8 cellular contexts compared by ENCODE assay signal in genomic region chr19:5987077-5987818, GRCh38. TPM values are rescaled to one million over a fixed set of nuclear protein-coding genes. Genes with fewer than 3 reads are reported as not detected.
A peak's percentile ranks its signal among the peaks of the same experiment; 100 is the strongest.
DNase-seq lines count a peak whose midpoint lies in the region; ATAC-seq, FAIRE-seq and TF ChIP-seq lines count a peak whose summit lies in the region.

No MANE protein-coding gene starts in this region.

- TF ChIP-seq POLR2A in HepG2 (IDR thresholded peaks at IDR 0.05; ENCODE audit: insufficient read depth in 1 of 2, low read depth in 2 of 2, low read length in 2 of 2): no peak

- POLR2A ChIA-PET in activated CD4-positive, alpha-beta T cell treated with anti-CD3 and anti-CD28 coated beads for 36 hours (lab: Charles Lee): no interaction called here
- POLR2A ChIA-PET in HepG2 (lab: Yijun Ruan, JAX): interaction anchor here (0.9 to 1.4 kb wide), 4 partner anchors 12 to 35 kb away, joined by 3 to 5 read pairs (median 4); no protein-coding TSS in a partner anchor

- no peaks in the 10 kb centered on the region for H3K9me3 ChIP-seq in colonic mucosa
- no peaks in the 10 kb centered on the region for H3K9me3 ChIP-seq in HepG2 (ENCODE audit: low read length)

- H3K9ac ChIP-seq in colonic mucosa (ENCODE audit: low read depth in 2 of 2, low read length in 2 of 2) (peak overlapping the region in 1 of 2 donors; percentile 74), HepG2 (ENCODE audit: insufficient read depth, low read depth, low read length) (peak overlapping the region; percentile 33; the same call in 1 of the 2 replicates)

- ATAC-seq in GM23338 (peak; percentile 46), HepG2 (peak; percentile 54), HG02884 (IDR thresholded peaks at IDR 0.05; ENCODE audit: unreplicated experiment) (no peak)
- ATAC-seq in activated CD4-positive, alpha-beta T cell treated with anti-CD3 and anti-CD28 coated beads for 36 hours: peak; percentile 57

- no peaks in the 10 kb centered on the region for H3K27me3 ChIP-seq in ACC112 (ENCODE audit: insufficient read depth, low read length)
- no peaks in the 10 kb centered on the region for H3K27me3 ChIP-seq in GM23338 (ENCODE audit: insufficient read depth)
- H3K27me3 ChIP-seq in colonic mucosa: no peaks in the 10 kb centered on the region
- H3K27me3 ChIP-seq in HepG2 (ENCODE audit: control insufficient read depth in 1 of 2, insufficient read depth in 2 of 2, low read length in 2 of 2): peaks cover 0 to 11% of the 10 kb centered on the region in 2 experiments; a peak in 2 of 5 replicates

- WGBS in HepG2 (ENCODE audit: low lambda C conversion rate): 12% methylated on average over 16 of the region's 17 CpGs

- FAIRE-seq in HepG2 (lab: Jason Lieb, UNC): peak; percentile 99

- peak overlapping the region; percentile 3; the same call in 1 of the 2 replicates for H3K27ac Mint-ChIP-seq in GM23338
- no peak overlapping the region for H3K27ac Mint-ChIP-seq in activated CD4-positive, alpha-beta T cell treated with anti-CD3 and anti-CD28 coated beads for 36 hours

- H3K36me3 Mint-ChIP-seq in GM23338 (ENCODE audit: low read depth): no peaks in the 10 kb centered on the region; the same call in 2 of the 3 replicates
- H3K36me3 Mint-ChIP-seq in activated CD4-positive, alpha-beta T cell treated with anti-CD3 and anti-CD28 coated beads for 36 hours (ENCODE audit: low read depth): no peaks in the 10 kb centered on the region

- peaks cover 15% of the 10 kb centered on the region for H3K4me1 Mint-ChIP-seq in GM23338
- peaks cover 29% of the 10 kb centered on the region for H3K4me1 Mint-ChIP-seq in activated CD4-positive, alpha-beta T cell treated with anti-CD3 and anti-CD28 coated beads for 36 hours

- H3K36me3 ChIP-seq in ACC112 (ENCODE audit: insufficient read depth, low read length) (no peaks in the 10 kb centered on the region), GM23338 (ENCODE audit: insufficient read depth) (no peaks in the 10 kb centered on the region), colonic mucosa (no peaks in the 10 kb centered on the region), HepG2 (replicated peaks in 1 of 2; ENCODE audit: control insufficient read depth in 1 of 2, insufficient read depth in 2 of 2, low read length in 2 of 2) (no peaks in the 10 kb centered on the region)

- peak; percentile 91 to 96 for TF ChIP-seq CTCF in GM23338 (conservative IDR thresholded peaks at IDR 0.05; ENCODE audit: low read depth in 2 of 2)
- TF ChIP-seq CTCF in colonic mucosa (IDR thresholded peaks at IDR 0.05): peak; percentile 91
- TF ChIP-seq CTCF in HepG2 (CRISPR knock-in tag; IDR thresholded peaks at IDR 0.05): peak; percentile 92

- intact Hi-C loops in activated CD4-positive, alpha-beta T cell treated with anti-CD3 and anti-CD28 coated beads for 36 hours (cut with DNase I, micrococcal nuclease): loop anchor here (1.0 to 5.0 kb wide), 4 partner anchors 32 to 140 kb away; no protein-coding TSS in a partner anchor
- intact Hi-C loops in colonic mucosa (cut with DNase I) (loop anchor here (2.0 kb wide), 1 partner anchor 36 kb away; no protein-coding TSS in a partner anchor), HepG2 (cut with micrococcal nuclease; ENCODE audit: unreplicated experiment) (loop anchor here (1.0 kb wide), 1 partner anchor 35 kb away; no protein-coding TSS in a partner anchor)

- peaks cover 8% of the 10 kb centered on the region for H3K27me3 Mint-ChIP-seq in GM23338 (ENCODE audit: insufficient read depth, low read depth, poor library complexity)
- H3K27me3 Mint-ChIP-seq in activated CD4-positive, alpha-beta T cell treated with anti-CD3 and anti-CD28 coated beads for 36 hours: no peaks in the 10 kb centered on the region

- H3F3A ChIP-seq in GM23338 (replicated peaks; ENCODE audit: low read depth): 0 out of 2 replicates have a peak, but pooled peaks cover 2% of the 10 kb centered on the region

- CTCF ChIA-PET in activated CD4-positive, alpha-beta T cell treated with anti-CD3 and anti-CD28 coated beads for 36 hours (lab: Charles Lee): interaction anchor here (0.6 to 4.9 kb wide), 14 partner anchors 8 to 1420 kb away, joined by 3 to 34 read pairs (median 3); partner anchors contain the start of gene RANBP3
- CTCF ChIA-PET in HepG2 (lab: Yijun Ruan, JAX; ENCODE audit: low intra/inter-chr PET ratio, low total read pairs): interaction anchor here (1.2 to 4.2 kb wide), 5 partner anchors 20 to 60 kb away, joined by 5 to 49 read pairs (median 7); no protein-coding TSS in a partner anchor

- no peak overlapping the region for H3K4me2 ChIP-seq in GM23338
- H3K4me2 ChIP-seq in HepG2 (ENCODE audit: low read depth, low read length): peak overlapping the region; percentile 87

- H4K20me1 ChIP-seq in GM23338 (replicated peaks; ENCODE audit: insufficient read depth) (no peaks in the 10 kb centered on the region), HepG2 (ENCODE audit: insufficient read depth, low read length) (no peaks in the 10 kb centered on the region)

- no TSS peak for BruUV-seq in HepG2 (replicated peaks; lab: Mats Ljungman, UMichigan)

- H3K4me1 ChIP-seq in ACC112 (ENCODE audit: control insufficient read depth, insufficient read depth, low read length, unreplicated experiment) (peaks cover 14% of the 10 kb centered on the region), GM23338 (ENCODE audit: insufficient read depth) (peaks cover 3% of the 10 kb centered on the region; the same call in 1 of the 2 replicates), colonic mucosa (no peaks in the 10 kb centered on the region), HepG2 (ENCODE audit: insufficient read depth, low read length) (peaks cover 71% of the 10 kb centered on the region)

- peak overlapping the region; percentile 93 for H2AFZ ChIP-seq in ACC112 (ENCODE audit: low read length, unreplicated experiment)
- H2AFZ ChIP-seq in GM23338: no peak overlapping the region
- H2AFZ ChIP-seq in HepG2 (ENCODE audit: low read length): no peak overlapping the region

- peak overlapping the region; percentile 72 for H3K4me3 ChIP-seq in ACC112 (ENCODE audit: low read depth, low read length)
- no peak overlapping the region for H3K4me3 ChIP-seq in GM23338
- H3K4me3 ChIP-seq in colonic mucosa: peak overlapping the region; percentile 12
- H3K4me3 ChIP-seq in HepG2 (replicated peaks in 1 of 3; ENCODE audit: insufficient read depth in 1 of 3, low read depth in 2 of 3, low read length in 3 of 3): peak overlapping the region; percentile 20 to 65 (median 47); a peak in 5 of 6 replicates

- no peaks in the 10 kb centered on the region for H3K9me2 ChIP-seq in GM23338 (ENCODE audit: insufficient read depth)

- DNase-seq in GM23338 (ENCODE audit: low spot score): peak; percentile 94
- peak; percentile 87 for DNase-seq in NCI-H345 treated with DMSO at 0.1 percent for 48 hours (lab: John Stamatoyannopoulos, UW; ENCODE audit: unreplicated experiment)
- peak; percentile 84 for DNase-seq in activated CD4-positive, alpha-beta T cell treated with anti-CD3 and anti-CD28 coated beads for 36 hours
- peak; percentile 87 for DNase-seq in colonic mucosa
- DNase-seq in HepG2 (ENCODE audit: low spot score): peak; percentile 90
- peak; percentile 57 for DNase-seq in stimulated activated CD4-positive, alpha-beta T cell treated with anti-CD3 and anti-CD28 coated beads, Interleukin-2, amount 100 ng/mL, for 4 hours (ENCODE audit: low read depth)

- H3K79me2 ChIP-seq in ACC112 (ENCODE audit: control insufficient read depth, insufficient read depth, low read length, unreplicated experiment): no peaks in the 10 kb centered on the region
- no peaks in the 10 kb centered on the region for H3K79me2 ChIP-seq in GM23338 (replicated peaks; ENCODE audit: insufficient read depth)
- no peaks in the 10 kb centered on the region for H3K79me2 ChIP-seq in HepG2 (ENCODE audit: insufficient read depth, low read length)

- H3K27ac ChIP-seq in ACC112 (ENCODE audit: low read depth, low read length): no peak overlapping the region
- no peak overlapping the region for H3K27ac ChIP-seq in GM23338 (ENCODE audit: low read depth)
- H3K27ac ChIP-seq in colonic mucosa: no peak overlapping the region
- H3K27ac ChIP-seq in HepG2 (ENCODE audit: extremely low read length, insufficient read depth, low read length): no peak overlapping the region

- peak; percentile 81 for TF ChIP-seq RAD21 in HepG2 (CRISPR knock-in tag; IDR thresholded peaks at IDR 0.05)

- in situ Hi-C loops in HepG2 (cut with HindIII; ENCODE audit: extremely low pct_ligation_motif_present, low pct_unique_long_range_greater_than_20kb): loop anchor here (5.0 kb wide), 1 partner anchor 35 kb away; no protein-coding TSS in a partner anchor

- H3K4me3 Mint-ChIP-seq in GM23338: no peak overlapping the region; the same call in 2 of the 3 replicates
- peak overlapping the region; percentile 46 for H3K4me3 Mint-ChIP-seq in activated CD4-positive, alpha-beta T cell treated with anti-CD3 and anti-CD28 coated beads for 36 hours

- peaks cover 2% of the 10 kb centered on the region; the same call in 2 of the 3 replicates for H3K9me3 Mint-ChIP-seq in GM23338
- H3K9me3 Mint-ChIP-seq in activated CD4-positive, alpha-beta T cell treated with anti-CD3 and anti-CD28 coated beads for 36 hours (ENCODE audit: low read depth): no peaks in the 10 kb centered on the region

- TF ChIP-seq EP300 in HepG2 (IDR thresholded peaks at IDR 0.05; ENCODE audit: low read depth in 2 of 2, low read length in 2 of 2): peak in 1 of 2 experiments; percentile 63; a peak in 2 of 4 replicates
- TF ChIP-seq EP300 in HepG2 (CRISPR knock-in tag; IDR thresholded peaks at IDR 0.05; ENCODE audit: borderline replicate concordance): no peak

RNA-seq across cellular contexts. Expression of gene RANBP3, which starts 9.3 kb away (rescaled TPM):
- 98.3 and 105 TPM in 2 replicates for total RNA-seq in GM23338 (2014; rRNA removed; shearing (Covaris generic))
- 40.2 and 41.2 TPM in 2 replicates for polyA plus RNA-seq in GM23338 (2016; fragmentation: Nextera tagmentation; extraction: Ambion mirVana)
- 100 to 1,000 TPM in 1 of 2 experiments, 10 to 100 TPM in 1; 85.5 to 103 TPM for total RNA-seq in activated CD4-positive, alpha-beta T cell treated with anti-CD3 and anti-CD28 coated beads for 36 hours
- 10 to 100 TPM; 52.1 to 62.7 TPM for total RNA-seq in colonic mucosa
- 37.2 and 39.5 TPM in 2 replicates for total RNA-seq in HepG2 (2016; rRNA removed; fragmentation: Illumina TruSeq; extraction: Trizol)
- total RNA-seq in HepG2 (2016; cell fraction: cytosol; rRNA removed; fragmentation: Illumina TruSeq; extraction: Trizol; ENCODE audit: low read depth): 15.1 and 18.2 TPM in 2 replicates
- 27.1 and 40.8 TPM in 2 replicates for total RNA-seq in HepG2 (2016; cell fraction: insoluble cytoplasmic fraction; rRNA removed; fragmentation: Illumina TruSeq; extraction: Trizol)
- 19.4 and 20.4 TPM in 2 replicates for total RNA-seq in HepG2 (2016; cell fraction: membrane; rRNA removed; fragmentation: Illumina TruSeq; extraction: Trizol)
- 47.7 and 56.8 TPM in 2 replicates for total RNA-seq in HepG2 (2016; cell fraction: nucleus; rRNA removed; fragmentation: Illumina TruSeq; extraction: Trizol)
- 149 and 151 TPM in 2 replicates for polyA plus RNA-seq in HepG2 (2011; rRNA removed)
- 91.7 and 149 TPM in 2 replicates for polyA plus RNA-seq in HepG2 (2011; cell fraction: cytosol; rRNA removed)
- 233 and 293 TPM in 2 replicates for polyA plus RNA-seq in HepG2 (2011; cell fraction: nucleus; rRNA removed)
- polyA plus RNA-seq in HepG2 (2012): 62.1 and 64.6 TPM in 2 replicates
- polyA plus RNA-seq in HepG2 (2016; cell fraction: cytosol; fragmentation: Illumina TruSeq; extraction: Trizol; ENCODE audit: low read depth): 10.3 and 11.7 TPM in 2 replicates
- polyA plus RNA-seq in HepG2 (2016; cell fraction: insoluble cytoplasmic fraction; fragmentation: Illumina TruSeq; extraction: Trizol; ENCODE audit: low read depth): 53.5 and 62.0 TPM in 2 replicates
- 18.2 and 24.3 TPM in 2 replicates for polyA plus RNA-seq in HepG2 (2016; cell fraction: membrane; fragmentation: Illumina TruSeq; extraction: Trizol; ENCODE audit: low read depth)
- 127 and 170 TPM in 2 replicates for polyA plus RNA-seq in HepG2 (2016; cell fraction: nucleus; fragmentation: Illumina TruSeq; extraction: Trizol; ENCODE audit: insufficient read depth, low read depth)
- 43.2 and 193 TPM in 2 replicates for polyA minus RNA-seq in HepG2 (2011; rRNA and poly(A)+ RNA removed; ENCODE audit: low replicate concordance)
- 76.9 and 86.6 TPM in 2 replicates for polyA minus RNA-seq in HepG2 (2011; cell fraction: cytosol; rRNA and poly(A)+ RNA removed)
- polyA minus RNA-seq in HepG2 (2011; cell fraction: nucleus; rRNA and poly(A)+ RNA removed): 74.3 and 80.3 TPM in 2 replicates
